ENCODE assay signal across 1 cellular context in the genomic region with DNA sequence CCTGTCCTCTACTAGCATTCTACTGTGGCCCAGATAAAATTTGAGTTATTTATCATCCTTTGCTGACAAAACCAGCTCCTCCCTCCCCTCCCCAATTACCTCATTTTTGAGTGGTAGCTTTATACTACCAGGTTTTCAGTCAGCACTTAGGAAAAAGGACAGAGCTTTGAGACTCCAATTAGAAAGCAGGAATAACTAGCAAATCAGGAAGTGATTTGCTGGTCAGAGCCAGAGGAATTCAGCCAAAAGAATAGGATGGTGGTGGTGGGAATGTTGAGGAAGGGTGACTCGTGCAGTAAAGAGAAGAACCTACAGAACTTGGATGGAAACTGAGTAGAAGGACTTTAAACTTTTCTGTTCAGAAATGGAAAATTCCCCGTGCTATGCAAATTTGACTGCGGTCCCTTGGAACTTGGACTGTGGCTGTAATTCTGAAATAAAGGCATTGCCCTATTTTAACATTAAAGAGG.
A peak's percentile ranks its signal among the peaks of the same experiment; 100 is the strongest.
TF ChIP-seq lines count a peak whose summit lies in the region.

No MANE protein-coding gene starts in this region.

TF ChIP-seq in H1, 55 proteins besides CTCF, POLR2A, EP300 and RAD21:
- TF ChIP-seq TEAD4 (IDR thresholded peaks at IDR 0.05; ENCODE audit: low read depth, low read length) (peak; percentile 48; the same call in 1 of the 2 replicates), SIN3A (conservative IDR thresholded peaks at IDR 0.05 in 1 of 2, IDR thresholded peaks at IDR 0.05 in 1 of 2; ENCODE audit: low read depth in 1 of 2, low read length in 2 of 2) (peak; percentile 44 to 67; a peak in 2 of 4 replicates), SUZ12 (IDR thresholded peaks at IDR 0.05; ENCODE audit: low read length) (no peak)
